8 cellular contexts compared by ENCODE assay signal in the genomic region with DNA sequence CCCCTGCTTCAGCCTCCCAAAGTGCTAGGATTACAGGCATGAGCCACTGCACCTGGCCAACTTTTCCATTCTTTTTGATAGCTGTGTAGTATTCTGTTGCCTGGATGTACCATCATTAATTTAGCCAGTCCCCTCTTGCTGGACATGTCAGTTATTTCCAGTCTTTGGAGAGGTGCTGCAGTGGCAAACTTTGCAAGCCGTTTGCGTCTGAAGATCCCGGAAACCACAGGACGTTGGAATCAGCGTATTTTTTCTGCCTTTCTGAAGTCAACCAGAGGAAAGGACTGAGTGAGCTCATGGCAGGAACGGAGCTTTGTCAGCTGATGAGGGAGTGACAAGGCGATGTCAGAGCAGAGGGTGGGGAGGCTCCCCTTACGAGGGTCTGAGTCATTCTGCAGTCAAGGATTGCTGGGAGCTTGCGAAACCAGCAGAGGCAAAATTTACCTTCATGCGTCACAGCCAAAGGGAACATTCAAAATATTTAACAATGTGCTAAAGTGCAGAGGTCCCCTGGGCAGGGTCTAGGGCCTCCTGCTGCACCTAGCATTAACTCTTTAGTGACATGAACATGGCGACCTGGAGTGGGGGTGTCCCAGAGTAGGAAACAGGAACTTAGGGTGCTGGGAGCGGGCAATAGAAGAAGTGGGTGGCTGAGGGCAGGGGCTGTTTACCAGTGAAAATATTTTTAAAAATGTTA. TPM values are rescaled to one million over a fixed set of nuclear protein-coding genes. Genes with fewer than 3 reads are reported as not detected.
DNase-seq lines count a peak whose midpoint lies in the region; ATAC-seq and TF ChIP-seq lines count a peak whose summit lies in the region.

No MANE protein-coding gene starts in this region.

- no peak overlapping the region for H3K4me3 ChIP-seq in fibroblast of mammary gland (ENCODE audit: control insufficient read depth, low read depth, low read length)
- no peak overlapping the region for H3K4me3 ChIP-seq in ovary

- no peaks in the 10 kb centered on the region for H3K36me3 ChIP-seq in ovary

- ATAC-seq in HG03039 (IDR thresholded peaks at IDR 0.05; ENCODE audit: unreplicated experiment) (no peak), HG03139 (IDR thresholded peaks at IDR 0.05; ENCODE audit: unreplicated experiment) (no peak), HG03439 (IDR thresholded peaks at IDR 0.05; ENCODE audit: unreplicated experiment) (no peak)

- no peaks in the 10 kb centered on the region for H3K4me1 ChIP-seq in ovary (ENCODE audit: insufficient read depth)

- no peaks in the 10 kb centered on the region for H3K27me3 ChIP-seq in ovary

- peak; percentile 27 to 29 for DNase-seq in activated CD4-positive, alpha-beta T cell treated with anti-CD3 and anti-CD28 coated beads, Interleukin-2, amount 50 U/mL, for 48 hours
- DNase-seq in activated CD4-positive, alpha-beta T cell treated with anti-CD3 and anti-CD28 coated beads, Interleukin-2, amount 50 U/mL, for 4 hours = no peak
- DNase-seq in SKM-1 treated with dmso at 0.1 percent for 144 hours (lab: John Stamatoyannopoulos, UW; ENCODE audit: unreplicated experiment) (peak; percentile 77), fibroblast of mammary gland (ENCODE audit: low read depth) (peak; percentile 100), ovary (peak in 1 of 5 donors; percentile 29)

- WGBS in ovary, 3 donors = 31 to 35% (median 33%) methylated on average over 12 of the region's 12 CpGs

- TF ChIP-seq EP300 in ovary (IDR thresholded peaks at IDR 0.05) = peak; percentile 27

- no peak for TF ChIP-seq POLR2A in ovary (IDR thresholded peaks at IDR 0.05)

- TF ChIP-seq CTCF in fibroblast of mammary gland (conservative IDR thresholded peaks at IDR 0.05; ENCODE audit: control insufficient read depth, insufficient read depth, low read depth, low read length) = no peak
- TF ChIP-seq CTCF in ovary (IDR thresholded peaks at IDR 0.05) = no peak

- intact Hi-C loops in ovary (cut with DNase I) = no loop called here

- H3K9me3 ChIP-seq in ovary = no peaks in the 10 kb centered on the region

- no peak overlapping the region for H3K27ac ChIP-seq in ovary

RNA-seq across cellular contexts. Expression of gene C5AR1, which starts 5.6 kb away (rescaled TPM):
- 10 to 100 TPM in 3 of 7 donors, 1 to 10 TPM in 4; 4.6 to 27.5 (median 9.4) TPM for total RNA-seq in ovary
- polyA plus RNA-seq in ovary = 1 to 10 TPM; 3.5 to 10.0 TPM

RNA-seq across cellular contexts. Expression of gene C5AR2, which starts 16.7 kb away (rescaled TPM):
- total RNA-seq in ovary = 1 to 10 TPM in 6 of 7 donors, under 1 TPM in 1; 0.51 to 3.9 (median 1.3) TPM
- polyA plus RNA-seq in ovary = 1 to 10 TPM in 1 of 2 donors, under 1 TPM in 1; 0.41 to 1.1 TPM

RNA-seq across cellular contexts. Expression of gene DHX34, which starts 33.8 kb away (rescaled TPM):
- 10 to 100 TPM; 14.1 to 21.3 (median 17.7) TPM for total RNA-seq in ovary
- 10 to 100 TPM in 1 of 2 donors, 1 to 10 TPM in 1; 2.6 to 13.9 TPM for polyA plus RNA-seq in ovary

RNA-seq across cellular contexts. Expression of gene INAFM1, which starts 40.6 kb away (rescaled TPM):
- 10 to 100 TPM in 6 of 7 donors, 1 to 10 TPM in 1; 9.7 to 53.3 (median 31.0) TPM for total RNA-seq in ovary
- 10 to 100 TPM in 1 of 2 donors, under 1 TPM in 1; 0.73 to 15.2 TPM for polyA plus RNA-seq in ovary

RNA-seq across cellular contexts. Expression of gene CCDC9, which starts 58.9 kb away (rescaled TPM):
- total RNA-seq in ovary = 10 to 100 TPM; 17.5 to 65.7 (median 37.0) TPM
- 10 to 100 TPM; 14.8 to 40.4 TPM for polyA plus RNA-seq in ovary

Comparison
In these comparisons a context has a peak if more than half of its experiments do, and no peak if none do; other contexts are left out.
1. DNase-seq: peak in activated CD4-positive, alpha-beta T cell treated with anti-CD3 and anti-CD28 coated beads, Interleukin-2, amount 50 U/mL, for 48 hours (2 of 2), SKM-1 treated with dmso at 0.1 percent for 144 hours (single experiment) and fibroblast of mammary gland (single experiment); none in activated CD4-positive, alpha-beta T cell treated with anti-CD3 and anti-CD28 coated beads, Interleukin-2, amount 50 U/mL, for 4 hours (0 of 2).